Comparison of ENCODE assay signal across 9 cellular contexts in the genomic region with DNA sequence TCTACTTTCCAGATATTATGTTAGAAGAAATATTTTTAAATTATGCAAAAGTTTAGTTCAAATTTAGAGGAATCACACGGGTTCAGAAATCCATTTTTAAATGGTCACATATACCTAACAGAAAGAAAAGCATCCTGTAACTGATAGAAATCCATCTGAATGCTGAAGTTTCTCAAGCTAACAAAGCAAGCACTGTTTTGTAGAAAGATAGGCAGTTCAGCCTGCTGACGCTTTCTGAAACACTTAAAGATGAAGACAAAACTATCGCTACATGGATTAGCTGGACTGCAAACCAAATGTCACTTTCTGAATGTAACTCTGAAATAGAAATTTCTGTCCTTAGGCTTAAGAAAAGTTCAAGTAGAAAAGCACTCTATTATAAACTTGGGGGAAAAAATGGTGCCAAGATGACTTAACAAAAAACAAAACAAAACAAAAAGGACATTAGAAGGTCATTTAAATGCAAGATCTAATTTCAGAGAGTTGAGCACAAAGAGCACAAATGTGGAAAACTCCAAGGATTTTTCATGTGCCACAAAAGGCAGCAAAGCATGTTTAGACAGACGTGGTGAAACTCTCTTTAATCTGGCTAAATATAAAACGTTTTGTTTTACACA. TPM values are rescaled to one million over a fixed set of nuclear protein-coding genes. Genes with fewer than 3 reads are reported as not detected.
DNase-seq lines count a peak whose midpoint lies in the region; ATAC-seq and TF ChIP-seq lines count a peak whose summit lies in the region.
"Had no signal": no experiment of that assay in that cellular context is flagged by ENCODE, and none has a peak within 500 bp of the region (broad histone marks: within the 10 kb centered on the region; RNA-seq: fewer than 3 reads in every experiment).

No MANE protein-coding gene starts in this region.

- H3K27me3 ChIP-seq in ACC112 (ENCODE audit: insufficient read depth, low read length) (no peaks in the 10 kb centered on the region), MG63 (no peaks in the 10 kb centered on the region), dorsolateral prefrontal cortex (no peaks in the 10 kb centered on the region)
- H3K27me3 ChIP-seq in naive thymus-derived CD4-positive, alpha-beta T cell (ENCODE audit: control insufficient read depth in 2 of 2, insufficient read depth in 2 of 2, low read length in 2 of 2): no peaks in the 10 kb centered on the region

- peaks cover 0 to 6% (median 3%) of the 10 kb centered on the region in 11 donors for H3K9me3 Mint-ChIP-seq in naive thymus-derived CD4-positive, alpha-beta T cell

- H3K36me3 ChIP-seq in ACC112 (ENCODE audit: insufficient read depth, low read length) (peaks cover 19% of the 10 kb centered on the region; the same call in 1 of the 2 replicates), MG63 (peaks cover 51% of the 10 kb centered on the region)
- no peaks in the 10 kb centered on the region for H3K36me3 ChIP-seq in naive thymus-derived CD4-positive, alpha-beta T cell (ENCODE audit: control insufficient read depth in 2 of 3, insufficient read depth in 3 of 3, low read length in 3 of 3)

- H3K27me3 Mint-ChIP-seq in naive thymus-derived CD4-positive, alpha-beta T cell: peaks cover 47 to 62% (median 52%) of the 10 kb centered on the region in 5 donors

- intact Hi-C loops in dorsolateral prefrontal cortex (cut with DNase I): no loop called here
- intact Hi-C loops in naive thymus-derived CD4-positive, alpha-beta T cell (cut with micrococcal nuclease): no loop called here

- POLR2A ChIA-PET in naive thymus-derived CD4-positive, alpha-beta T cell (lab: Charles Lee): no interaction called here

- H2AFZ ChIP-seq in ACC112 (ENCODE audit: low read length, unreplicated experiment): no peak overlapping the region

- CTCF ChIA-PET in naive thymus-derived CD4-positive, alpha-beta T cell (lab: Charles Lee): interaction anchor here (0.5 kb wide), 1 partner anchor 12 kb away, joined by 3 read pairs; no protein-coding TSS in a partner anchor

- no peak for DNase-seq in MG63
- DNase-seq in dorsolateral prefrontal cortex: no peak
- no peak for DNase-seq in naive thymus-derived CD4-positive, alpha-beta T cell
- no peak for DNase-seq in stimulated activated CD4-positive, alpha-beta T cell treated with anti-CD3 and anti-CD28 coated beads, Interleukin-2, amount 100 ng/mL, for 48 hours
- no peak for DNase-seq in NCI-H2171 (lab: John Stamatoyannopoulos, UW)
- DNase-seq: Karpas-422 had no signal

- no peak for TF ChIP-seq CTCF in dorsolateral prefrontal cortex (IDR thresholded peaks at IDR 0.05 in 54 of 56, conservative IDR thresholded peaks at IDR 0.05 in 2 of 56; ENCODE audit: low read depth in 1 of 56, partially characterized antibody in 56 of 56)

- H3K4me3 Mint-ChIP-seq in naive thymus-derived CD4-positive, alpha-beta T cell: peak overlapping the region in 8 of 10 donors; percentile 55 to 74 (median 69)

- ATAC-seq in naive thymus-derived CD4-positive, alpha-beta T cell: no peak
- ATAC-seq in GM18858 (IDR thresholded peaks at IDR 0.05; ENCODE audit: unreplicated experiment) (no peak), GM21576 (IDR thresholded peaks at IDR 0.05; ENCODE audit: unreplicated experiment) (no peak)

- no peak overlapping the region for H3K27ac Mint-ChIP-seq in naive thymus-derived CD4-positive, alpha-beta T cell

- H3K36me3 Mint-ChIP-seq in naive thymus-derived CD4-positive, alpha-beta T cell: peaks cover 0 to 5% (median 2%) of the 10 kb centered on the region in 5 donors

- peaks cover 35% of the 10 kb centered on the region for H3K4me1 ChIP-seq in ACC112 (ENCODE audit: control insufficient read depth, insufficient read depth, low read length, unreplicated experiment)
- H3K4me1 ChIP-seq in naive thymus-derived CD4-positive, alpha-beta T cell (ENCODE audit: control insufficient read depth in 2 of 2, insufficient read depth in 2 of 2, low read length in 2 of 2): no peaks in the 10 kb centered on the region

- H3K4me1 Mint-ChIP-seq in naive thymus-derived CD4-positive, alpha-beta T cell: peaks cover 0 to 21% (median 19%) of the 10 kb centered on the region in 7 donors

- H3K9me3 ChIP-seq in MG63: no peaks in the 10 kb centered on the region
- H3K9me3 ChIP-seq in naive thymus-derived CD4-positive, alpha-beta T cell (ENCODE audit: control insufficient read depth in 2 of 3, low read length in 3 of 3): no peaks in the 10 kb centered on the region

- peak overlapping the region; percentile 97 for H3K27ac ChIP-seq in ACC112 (ENCODE audit: low read depth, low read length)
- H3K27ac ChIP-seq in dorsolateral prefrontal cortex: peak overlapping the region; percentile 49 to 96 (median 87)
- no peak overlapping the region for H3K27ac ChIP-seq in naive thymus-derived CD4-positive, alpha-beta T cell (ENCODE audit: low read depth, low read length)

- peaks cover 86% of the 10 kb centered on the region for H3K79me2 ChIP-seq in ACC112 (ENCODE audit: control insufficient read depth, insufficient read depth, low read length, unreplicated experiment)

- H3K4me3 ChIP-seq in ACC112 (ENCODE audit: low read depth, low read length) (peak overlapping the region; percentile 91), MG63 (peak overlapping the region; percentile 87), dorsolateral prefrontal cortex (peak overlapping the region; percentile 53 to 91 (median 77))
- H3K4me3 ChIP-seq in naive thymus-derived CD4-positive, alpha-beta T cell (ENCODE audit: low read length): no peak overlapping the region

RNA-seq across cellular contexts. Expression of a gene that starts 1.3 kb away (rescaled TPM):
- 228 and 423 TPM in 2 replicates for total RNA-seq in MG63 (2014; rRNA removed; shearing (Covaris generic); ENCODE audit: low replicate concordance)
- total RNA-seq in dorsolateral prefrontal cortex: 10 to 100 TPM; 18.4 to 75.5 (median 31.6) TPM
- 1 to 10 TPM in 1 of 5 experiments, under 1 TPM in 1, not detected in 3; 0.34 to 1.4 TPM for total RNA-seq in naive thymus-derived CD4-positive, alpha-beta T cell
- polyA plus RNA-seq in naive thymus-derived CD4-positive, alpha-beta T cell: not detected

Comparison
In these comparisons a context has a peak if more than half of its experiments do, and no peak if none do; other contexts are left out.
1. RNA of a gene that starts 1.3 kb away (total RNA-seq): 228 to 423 TPM in MG63 and 18.4 to 75.5 TPM in dorsolateral prefrontal cortex; 0.34 to 1.4 TPM in naive thymus-derived CD4-positive, alpha-beta T cell; every median in the first group is over 4 times any median in the second.